ENCODE assay signal across 8 cellular contexts in genomic region chr2:203532957-203533695, GRCh38. TPM values are rescaled to one million over a fixed set of nuclear protein-coding genes. Genes with fewer than 3 reads are reported as not detected.
DNase-seq lines count a peak whose midpoint lies in the region; ATAC-seq, FAIRE-seq and TF ChIP-seq lines count a peak whose summit lies in the region.

No MANE protein-coding gene starts in this region.

- H2BK20ac ChIP-seq in H9 (ENCODE audit: low read depth, low read length, poor library complexity, severe bottlenecking), result no peak overlapping the region

- peaks cover 0 to 9% (median 4%) of the 10 kb centered on the region in 3 experiments; a peak in 5 of 7 replicates for H3K36me3 Mint-ChIP-seq in H9 (ENCODE audit: insufficient read depth in 1 of 3, low read depth in 3 of 3)
- peaks cover 10% of the 10 kb centered on the region for H3K36me3 Mint-ChIP-seq in brain

- peaks cover 11% of the 10 kb centered on the region for H3K23me2 ChIP-seq in H9 (ENCODE audit: insufficient read length, low read depth, low read length, poor library complexity, severe bottlenecking)

- H3T11ph ChIP-seq in H9 (ENCODE audit: low read length), result no peak overlapping the region

- H3K79me1 ChIP-seq in H9 (ENCODE audit: insufficient read depth, low read depth, low read length, poor library complexity, severe bottlenecking), result peaks cover 10% of the 10 kb centered on the region

- no peak overlapping the region for H3K14ac ChIP-seq in H9 (ENCODE audit: insufficient read depth, low read length)

- intact Hi-C loops in left lung (cut with DNase I), result no loop called here

- H3K9me3 Mint-ChIP-seq in H9, result peaks cover 5 to 8% of the 10 kb centered on the region in 2 experiments
- peaks cover 8 to 10% (median 8%) of the 10 kb centered on the region in 5 experiments for H3K9me3 Mint-ChIP-seq in brain

- H3K36me3 ChIP-seq in left lung, result no peaks in the 10 kb centered on the region
- H3K36me3 ChIP-seq in tibial nerve, result no peaks in the 10 kb centered on the region

- POLR2A ChIA-PET in A549 (lab: Yijun Ruan, JAX), result no interaction called here

- H3K4me1 Mint-ChIP-seq in H9, result peaks cover 23 to 30% of the 10 kb centered on the region in 2 experiments
- H3K4me1 Mint-ChIP-seq in brain, result peaks cover 57% of the 10 kb centered on the region

- H3K27me3 Mint-ChIP-seq in H9 (ENCODE audit: low read depth), result peaks cover 13% of the 10 kb centered on the region
- H3K27me3 Mint-ChIP-seq in brain, result peaks cover 15% of the 10 kb centered on the region

- H3K4me3 Mint-ChIP-seq in H9 (peak overlapping the region; percentile 80 to 87), brain (peak overlapping the region; percentile 89 to 98 (median 93))

- H3K18ac ChIP-seq in H9 (ENCODE audit: insufficient read length, low read depth, low read length), result no peak overlapping the region

- TF ChIP-seq EP300 in A549 (IDR thresholded peaks at IDR 0.05) (no peak), tibial nerve (IDR thresholded peaks at IDR 0.05) (no peak)

- CTCF ChIA-PET in A549 (lab: Yijun Ruan, JAX), result interaction anchor here (1.0 kb wide), 1 partner anchor 13 kb away, joined by 3 read pairs; no protein-coding TSS in a partner anchor

- H2BK12ac ChIP-seq in H9 (ENCODE audit: insufficient read length, low read depth, low read length), result no peak overlapping the region

- no peak overlapping the region for H2BK15ac ChIP-seq in H9 (ENCODE audit: low read depth, low read length)

- no peak overlapping the region for H2BK5ac ChIP-seq in H9 (ENCODE audit: insufficient read length, low read length)

- H3K4me2 ChIP-seq in A549 (peak overlapping the region; percentile 87), H9 (ENCODE audit: insufficient read depth, insufficient read length, low read length) (peak overlapping the region; percentile 98)

- H3K27ac ChIP-seq in A549, result peak overlapping the region; percentile 86 to 93; a peak in 4 of 6 replicates
- no peak overlapping the region for H3K27ac ChIP-seq in H9 (ENCODE audit: insufficient read length, low read depth, low read length)
- peak overlapping the region; percentile 10 to 96 for H3K27ac ChIP-seq in left lung
- H3K27ac ChIP-seq in tibial nerve, result peak overlapping the region in 2 of 4 donors; percentile 91 to 95

- no peak overlapping the region for H4K8ac ChIP-seq in H9 (replicated peaks; ENCODE audit: insufficient read length, low read depth, low read length)

- H3K27me3 ChIP-seq in H9 (ENCODE audit: insufficient read depth, low read length) (no peaks in the 10 kb centered on the region; the same call in 1 of the 2 replicates), left lung (peaks cover 0 to 49% of the 10 kb centered on the region in 2 donors), tibial nerve (no peaks in the 10 kb centered on the region)

- H3K79me2 ChIP-seq in H9 (ENCODE audit: insufficient read depth, low read length), result peaks cover 2% of the 10 kb centered on the region; the same call in 1 of the 2 replicates

- H3K4me3 ChIP-seq in A549 (peak overlapping the region; percentile 72), left lung (peak overlapping the region; percentile 86 to 95), tibial nerve (peak overlapping the region; percentile 78 to 94 (median 84))

- H4K91ac ChIP-seq in H9 (ENCODE audit: insufficient read length, low read depth, low read length), result no peak overlapping the region

- H4K5ac ChIP-seq in H9 (ENCODE audit: insufficient read length, low read depth, low read length), result no peak overlapping the region

- H3K4ac ChIP-seq in H9 (ENCODE audit: low read depth, low read length), result no peak overlapping the region

- TF ChIP-seq RAD21 in A549 (conservative IDR thresholded peaks at IDR 0.05 in 1 of 2, IDR thresholded peaks at IDR 0.05 in 1 of 2), result no peak

- ATAC-seq in A549, result no peak
- ATAC-seq in left lung, result no peak

- no peak overlapping the region for H3K56ac ChIP-seq in H9 (ENCODE audit: insufficient read length, low read depth, low read length)

- 0 out of 3 replicates have a peak, but pooled peaks cover 2% of the 10 kb centered on the region for H3K9me3 ChIP-seq in A549
- no peaks in the 10 kb centered on the region for H3K9me3 ChIP-seq in H9 (ENCODE audit: control insufficient read depth, low read depth, low read length)
- H3K9me3 ChIP-seq in left lung, result peaks cover 0 to 1% of the 10 kb centered on the region in 2 donors
- peaks cover 0 to 3% (median 0%) of the 10 kb centered on the region in 4 donors for H3K9me3 ChIP-seq in tibial nerve

- TF ChIP-seq CTCF in A549 (IDR thresholded peaks at IDR 0.05) (no peak), H9 (conservative IDR thresholded peaks at IDR 0.05) (no peak), brain (conservative IDR thresholded peaks at IDR 0.05) (no peak), left lung (IDR thresholded peaks at IDR 0.05) (no peak), tibial nerve (IDR thresholded peaks at IDR 0.05) (no peak)

- TF ChIP-seq POLR2A in A549 (IDR thresholded peaks at IDR 0.05; ENCODE audit: low read length), result no peak
- no peak for TF ChIP-seq POLR2A in tibial nerve (IDR thresholded peaks at IDR 0.05)

- no peak overlapping the region; a peak in 1 of 7 replicates for H3K27ac Mint-ChIP-seq in H9
- H3K27ac Mint-ChIP-seq in brain, result peak overlapping the region; percentile 7 to 92 (median 87)

- H2AK5ac ChIP-seq in H9 (ENCODE audit: insufficient read length, low read length), result no peak overlapping the region

- no peak overlapping the region for H3K23ac ChIP-seq in H9 (ENCODE audit: insufficient read length, low read depth, low read length)

- H3K4me1 ChIP-seq in A549 (peaks cover 20% of the 10 kb centered on the region), H9 (ENCODE audit: insufficient read depth, low read length) (peaks cover 2% of the 10 kb centered on the region; the same call in 1 of the 2 replicates), left lung (peaks cover 10 to 32% of the 10 kb centered on the region in 2 donors), tibial nerve (peaks cover 0 to 42% (median 7%) of the 10 kb centered on the region in 4 donors)

- no peak for FAIRE-seq in A549 (lab: Jason Lieb, UNC)

- no peak overlapping the region for H3K9ac ChIP-seq in H9 (ENCODE audit: extremely low read depth, insufficient read length, low read length)

- 41% methylated on average over 7 of the region's 7 CpGs for WGBS in A549 (ENCODE audit: missing lambda C conversion rate)
- 100% methylated on average over 1 of the region's 7 CpGs for WGBS in H9 (ENCODE audit: extremely low coverage, insufficient read length, low lambda C conversion rate)
- 10 to 12% methylated on average over 7 of the region's 7 CpGs for WGBS in tibial nerve, 2 donors

- H4K20me1 ChIP-seq in H9 (ENCODE audit: control insufficient read depth, insufficient read depth, insufficient read length), result no peaks in the 10 kb centered on the region

- no peak overlapping the region for H2AFZ ChIP-seq in H9 (ENCODE audit: low read length)

- DNase-seq in A549 (ENCODE audit: low read depth in 1 of 2, low spot score in 1 of 2) (peak; percentile 10 to 23), H9 (no peak), left lung (no peak), tibial nerve (ENCODE audit: low spot score in 2 of 2) (peak in 1 of 2 donors; percentile 10), GDM1 (lab: John Stamatoyannopoulos, UW) (no peak)
- DNase-seq in stimulated activated CD4-positive, alpha-beta T cell treated with anti-CD3 and anti-CD28 coated beads, Interleukin-15, amount 100 ng/mL, for 24 hours, result no peak
- no peak for DNase-seq in stimulated activated CD4-positive, alpha-beta T cell treated with anti-CD3 and anti-CD28 coated beads, Interleukin-2, amount 100 ng/mL, for 48 hours

- H2BK120ac ChIP-seq in H9 (ENCODE audit: low read depth, low read length, poor library complexity, severe bottlenecking), result no peak overlapping the region

TF ChIP-seq in A549, 52 proteins besides CTCF, POLR2A, EP300 and RAD21 (continues in another document):
- TF ChIP-seq MAFK (IDR thresholded peaks at IDR 0.05; ENCODE audit: partially characterized antibody) (no peak), PHF8 (IDR thresholded peaks at IDR 0.05; ENCODE audit: borderline replicate concordance, low read depth) (no peak), HOXB5 (CRISPR knock-in tag; IDR thresholded peaks at IDR 0.05) (no peak), ESRRA (IDR thresholded peaks at IDR 0.05; ENCODE audit: borderline replicate concordance, low read length) (no peak), FOSB (CRISPR knock-in tag; IDR thresholded peaks at IDR 0.05) (no peak), NR3C1 (IDR thresholded peaks at IDR 0.05) (no peak), FOXS1 (CRISPR knock-in tag; IDR thresholded peaks at IDR 0.05) (no peak), ZC3H11A (IDR thresholded peaks at IDR 0.05) (no peak), HOXA7 (CRISPR knock-in tag; IDR thresholded peaks at IDR 0.05) (no peak)

RNA-seq across cellular contexts. Expression of gene RAPH1, which starts 2.0 kb away (rescaled TPM):
- polyA plus RNA-seq in A549 (2011; rRNA removed) (7.3 and 11.6 TPM in 2 replicates), A549 (2017; fragmentation: RNase III; extraction: RNeasy Plus Mini Kit Qiagen cat#74134 plus additional on column Dnase treatment) (5.5 to 6.9 TPM (median 6.3 TPM) in 3 replicates), brain (ENCODE audit: insufficient read depth, low read depth, low replicate concordance) (7.3 TPM)
- 2.4 and 2.6 TPM in 2 replicates for polyA plus RNA-seq in A549 (2012; cell fraction: cytosol; rRNA removed)
- 2.3 and 2.6 TPM in 2 replicates for polyA plus RNA-seq in A549 (2012; cell fraction: nucleus; rRNA removed)
- 17.1 and 17.2 TPM in 2 replicates for polyA minus RNA-seq in A549 (2011; rRNA and poly(A)+ RNA removed)
- total RNA-seq in H9 (2021) (17.1 and 17.8 TPM in 2 replicates), left lung (10 to 100 TPM; 70.7 to 74.7 TPM), tibial nerve (10 to 100 TPM; 35.4 to 60.0 (median 44.4) TPM)

Comparison
In these comparisons a context has a peak if more than half of its experiments do, and no peak if none do; other contexts are left out.
1. DNase-seq: peak in A549 (2 of 2); none in H9 (single experiment), left lung (0 of 2), GDM1 (single experiment), stimulated activated CD4-positive, alpha-beta T cell treated with anti-CD3 and anti-CD28 coated beads, Interleukin-15, amount 100 ng/mL, for 24 hours (single experiment) and stimulated activated CD4-positive, alpha-beta T cell treated with anti-CD3 and anti-CD28 coated beads, Interleukin-2, amount 100 ng/mL, for 48 hours (0 of 2).
2. H3K27ac Mint-ChIP-seq: peak in brain (5 of 5); none in H9 (0 of 3).
3. Peak in every context shown above with its lines, with median percentiles within 50 percentile points of each other: H3K4me3 ChIP-seq.